ENCODE assay signal across 22 cellular contexts in the genomic region with DNA sequence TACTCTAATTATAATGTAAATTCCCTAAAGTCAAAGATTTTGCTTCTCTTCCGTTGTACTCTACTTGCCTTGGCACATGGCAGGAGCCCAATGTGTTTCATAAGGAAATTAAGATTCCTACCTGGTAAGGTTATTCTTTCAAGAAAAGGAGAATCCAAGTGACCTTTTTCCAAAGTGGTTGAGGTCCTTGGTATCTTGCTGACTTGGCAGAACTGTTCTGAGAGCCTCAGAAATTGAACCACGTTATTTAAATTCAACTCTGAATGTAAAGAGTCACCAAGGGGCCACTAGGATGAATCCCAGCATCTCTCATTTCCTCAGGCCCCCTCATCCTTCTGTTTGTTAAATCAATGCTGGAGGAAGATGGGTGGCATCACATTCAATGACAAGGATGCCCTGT.
"Had no signal": no experiment of that assay in that cellular context is flagged by ENCODE, and none has a peak within 500 bp of the region (broad histone marks: within the 10 kb centered on the region; RNA-seq: fewer than 3 reads in every experiment).

No MANE protein-coding gene starts in this region.

- H3K27ac ChIP-seq: colonic mucosa, esophagus muscularis mucosa, foreskin keratinocyte, gastroesophageal sphincter, heart right ventricle, left lung, lower lobe of right lung had no signal

- H3K4me3 ChIP-seq: colonic mucosa, esophagus muscularis mucosa, gastroesophageal sphincter, heart right ventricle, left lung, lower lobe of right lung, mucosa of descending colon had no signal

- H3K4me1 ChIP-seq: colonic mucosa, esophagus muscularis mucosa, gastroesophageal sphincter, heart right ventricle, left lung, lower lobe of right lung had no signal

- H3K36me3 ChIP-seq: colonic mucosa, esophagus muscularis mucosa, gastroesophageal sphincter, heart right ventricle, left lung, lower lobe of right lung had no signal

- ATAC-seq: effector memory CD8-positive, alpha-beta T cell; foreskin keratinocyte; gastroesophageal sphincter; heart right ventricle; left cardiac atrium; left lung; left ventricle myocardium superior; lower lobe of right lung; mucosa of descending colon; naive thymus-derived CD8-positive, alpha-beta T cell had no signal

- H3K27me3 ChIP-seq: colonic mucosa, esophagus muscularis mucosa, foreskin keratinocyte, gastroesophageal sphincter, heart right ventricle, left lung had no signal

- H3K9me3 ChIP-seq: colonic mucosa, esophagus muscularis mucosa, gastroesophageal sphincter, heart right ventricle, left lung, lower lobe of right lung, mucosa of descending colon had no signal

- DNase-seq: colonic mucosa; cortex of kidney; effector CD8-positive, alpha-beta T cell; effector memory CD8-positive, alpha-beta T cell; foreskin keratinocyte; head of caudate nucleus; heart right ventricle; hippocampal formation; left cardiac atrium; left lung; left ventricle myocardium superior; lower lobe of right lung; mesenchymal stem cell; mucosa of descending colon; naive B cell; naive thymus-derived CD8-positive, alpha-beta T cell had no signal

- FAIRE-seq: endothelial cell of umbilical vein, frontal cortex, islet of Langerhans, keratinocyte had no signal
